In the genomic region with DNA sequence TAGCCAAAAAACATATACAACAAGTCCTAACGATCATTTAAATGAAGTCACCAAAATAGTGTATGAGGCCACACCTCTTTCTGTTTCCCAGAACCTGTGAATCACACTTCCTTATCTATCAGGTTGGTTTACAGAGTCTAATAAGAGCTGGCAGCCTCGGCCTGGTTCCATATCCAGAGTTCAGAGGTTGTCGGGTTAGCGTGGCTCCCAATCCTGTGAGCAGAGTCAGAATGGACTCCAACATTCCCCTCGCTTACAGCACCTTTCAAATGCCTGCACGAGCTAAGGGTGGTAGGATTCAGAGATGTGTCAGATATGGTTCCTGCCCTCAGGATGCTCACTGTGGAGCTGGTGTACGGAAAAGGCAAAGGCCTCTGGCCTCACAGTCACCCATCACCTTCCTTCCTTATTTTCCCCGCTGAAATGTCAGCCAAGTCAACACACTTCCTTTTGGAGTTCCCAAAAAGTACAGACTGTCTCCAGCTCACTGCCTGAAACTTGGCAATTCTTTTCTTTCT, we compare ENCODE assay signal across 1 cellular context.
TF ChIP-seq lines count a peak whose summit lies in the region.

No MANE protein-coding gene starts in this region.

TF ChIP-seq in SK-N-SH, 30 proteins besides CTCF, POLR2A, EP300 and RAD21 (continued from another document):
- TF ChIP-seq TAF1 (IDR thresholded peaks at IDR 0.05; ENCODE audit: borderline replicate concordance, low read depth, low read length) (no peak), RFX5 (IDR thresholded peaks at IDR 0.05; ENCODE audit: low read length) (no peak), MXI1 (IDR thresholded peaks at IDR 0.05; ENCODE audit: low read depth, low read length) (no peak), CHD2 (IDR thresholded peaks at IDR 0.05; ENCODE audit: low read length, partially characterized antibody) (no peak), SIN3A (IDR thresholded peaks at IDR 0.05; ENCODE audit: borderline replicate concordance, low read depth, low read length) (no peak), YY1 (IDR thresholded peaks at IDR 0.05; ENCODE audit: low read depth) (no peak), FOXJ3 (CRISPR knock-in tag; IDR thresholded peaks at IDR 0.05) (no peak), SMC3 (IDR thresholded peaks at IDR 0.05; ENCODE audit: low read depth, low read length) (no peak)
- TF ChIP-seq, protein P1, sequence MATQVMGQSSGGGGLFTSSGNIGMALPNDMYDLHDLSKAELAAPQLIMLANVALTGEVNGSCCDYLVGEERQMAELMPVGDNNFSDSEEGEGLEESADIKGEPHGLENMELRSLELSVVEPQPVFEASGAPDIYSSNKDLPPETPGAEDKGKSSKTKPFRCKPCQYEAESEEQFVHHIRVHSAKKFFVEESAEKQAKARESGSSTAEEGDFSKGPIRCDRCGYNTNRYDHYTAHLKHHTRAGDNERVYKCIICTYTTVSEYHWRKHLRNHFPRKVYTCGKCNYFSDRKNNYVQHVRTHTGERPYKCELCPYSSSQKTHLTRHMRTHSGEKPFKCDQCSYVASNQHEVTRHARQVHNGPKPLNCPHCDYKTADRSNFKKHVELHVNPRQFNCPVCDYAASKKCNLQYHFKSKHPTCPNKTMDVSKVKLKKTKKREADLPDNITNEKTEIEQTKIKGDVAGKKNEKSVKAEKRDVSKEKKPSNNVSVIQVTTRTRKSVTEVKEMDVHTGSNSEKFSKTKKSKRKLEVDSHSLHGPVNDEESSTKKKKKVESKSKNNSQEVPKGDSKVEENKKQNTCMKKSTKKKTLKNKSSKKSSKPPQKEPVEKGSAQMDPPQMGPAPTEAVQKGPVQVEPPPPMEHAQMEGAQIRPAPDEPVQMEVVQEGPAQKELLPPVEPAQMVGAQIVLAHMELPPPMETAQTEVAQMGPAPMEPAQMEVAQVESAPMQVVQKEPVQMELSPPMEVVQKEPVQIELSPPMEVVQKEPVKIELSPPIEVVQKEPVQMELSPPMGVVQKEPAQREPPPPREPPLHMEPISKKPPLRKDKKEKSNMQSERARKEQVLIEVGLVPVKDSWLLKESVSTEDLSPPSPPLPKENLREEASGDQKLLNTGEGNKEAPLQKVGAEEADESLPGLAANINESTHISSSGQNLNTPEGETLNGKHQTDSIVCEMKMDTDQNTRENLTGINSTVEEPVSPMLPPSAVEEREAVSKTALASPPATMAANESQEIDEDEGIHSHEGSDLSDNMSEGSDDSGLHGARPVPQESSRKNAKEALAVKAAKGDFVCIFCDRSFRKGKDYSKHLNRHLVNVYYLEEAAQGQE (IDR thresholded peaks at IDR 0.05; ENCODE audit: low read depth, low read length), result no peak
- TF ChIP-seq, protein P2, sequence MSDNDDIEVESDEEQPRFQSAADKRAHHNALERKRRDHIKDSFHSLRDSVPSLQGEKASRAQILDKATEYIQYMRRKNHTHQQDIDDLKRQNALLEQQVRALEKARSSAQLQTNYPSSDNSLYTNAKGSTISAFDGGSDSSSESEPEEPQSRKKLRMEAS (IDR thresholded peaks at IDR 0.05; ENCODE audit: low read depth), result no peak
- TF ChIP-seq, protein P3, sequence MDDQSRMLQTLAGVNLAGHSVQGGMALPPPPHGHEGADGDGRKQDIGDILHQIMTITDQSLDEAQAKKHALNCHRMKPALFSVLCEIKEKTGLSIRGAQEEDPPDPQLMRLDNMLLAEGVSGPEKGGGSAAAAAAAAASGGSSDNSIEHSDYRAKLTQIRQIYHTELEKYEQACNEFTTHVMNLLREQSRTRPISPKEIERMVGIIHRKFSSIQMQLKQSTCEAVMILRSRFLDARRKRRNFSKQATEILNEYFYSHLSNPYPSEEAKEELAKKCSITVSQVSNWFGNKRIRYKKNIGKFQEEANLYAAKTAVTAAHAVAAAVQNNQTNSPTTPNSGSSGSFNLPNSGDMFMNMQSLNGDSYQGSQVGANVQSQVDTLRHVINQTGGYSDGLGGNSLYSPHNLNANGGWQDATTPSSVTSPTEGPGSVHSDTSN (IDR thresholded peaks at IDR 0.05), result no peak
